19 cellular contexts compared by ENCODE assay signal in the genomic region with DNA sequence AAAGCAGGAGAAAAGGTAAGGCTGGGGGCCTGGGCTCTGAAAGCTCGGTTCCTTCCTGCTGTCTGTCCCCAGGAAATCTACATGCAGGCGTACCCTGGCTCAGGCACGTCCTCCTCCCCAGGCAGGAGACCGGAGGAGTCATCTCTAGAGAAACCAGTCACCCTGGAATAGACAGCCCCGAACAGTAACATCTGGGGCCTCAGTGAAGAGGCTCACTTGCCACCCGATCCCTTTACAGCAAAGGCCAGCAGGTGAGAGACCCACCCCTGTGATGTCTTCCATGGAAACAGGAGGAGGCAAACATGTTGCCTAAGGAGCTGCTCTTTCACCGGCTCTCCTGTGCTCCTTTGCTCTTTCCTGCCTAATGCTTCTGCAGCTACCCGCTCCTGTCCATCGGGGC. TPM values are rescaled to one million over a fixed set of nuclear protein-coding genes. Genes with fewer than 3 reads are reported as not detected.
"Had no signal": no experiment of that assay in that cellular context is flagged by ENCODE, and none has a peak within 500 bp of the region (broad histone marks: within the 10 kb centered on the region; RNA-seq: fewer than 3 reads in every experiment).

No MANE protein-coding gene starts in this region.

- H3K4me3 ChIP-seq: ascending aorta, esophagus muscularis mucosa, smooth muscle cell, testis, upper lobe of right lung had no signal

- H3K27ac Mint-ChIP-seq: activated CD4-positive, alpha-beta memory T cell treated with anti-CD3 and anti-CD28 coated beads for 36 hours; activated naive CD4-positive, alpha-beta T cell treated with anti-CD3 and anti-CD28 coated beads for 36 hours; activated T-helper 2 cell treated with anti-CD3 and anti-CD28 coated beads, Interferon-gamma antibody, Interleukin-2, Interleukin-4, amounts not matched to agents 10 μg/mL and 5 μg/mL and 100 μg/mL, durations not matched to agents 14 hours and 24 hours and 36 hours had no signal

- H3K27me3 ChIP-seq: ascending aorta, esophagus muscularis mucosa, neutrophil, testis, upper lobe of right lung had no signal

- H3K4me3 Mint-ChIP-seq: activated CD4-positive, alpha-beta memory T cell treated with anti-CD3 and anti-CD28 coated beads for 36 hours; activated naive CD4-positive, alpha-beta T cell treated with anti-CD3 and anti-CD28 coated beads for 36 hours; naive thymus-derived CD8-positive, alpha-beta T cell had no signal

- H3K27me3 Mint-ChIP-seq: activated CD4-positive, alpha-beta memory T cell treated with anti-CD3 and anti-CD28 coated beads for 36 hours; naive thymus-derived CD8-positive, alpha-beta T cell had no signal

- DNase-seq: activated CD4-positive, alpha-beta memory T cell treated with anti-CD3 and anti-CD28 coated beads for 36 hours; activated CD4-positive, CD25-positive, alpha-beta regulatory T cell treated with anti-CD3 and anti-CD28 coated beads, Interleukin-2, amount 50 U/mL, for 72 hours; activated naive CD4-positive, alpha-beta T cell treated with anti-CD3 and anti-CD28 coated beads for 36 hours; cerebellar nuclear complex; cortex of kidney; mesenchymal stem cell; naive thymus-derived CD8-positive, alpha-beta T cell; stimulated activated CD4-positive, alpha-beta T cell treated with anti-CD3 and anti-CD28 coated beads, Interleukin-4, amount 100 ng/mL, for 1 hour; T-helper 1 cell; T-helper 9 cell; upper lobe of right lung had no signal

- H3K9me3 Mint-ChIP-seq: activated CD4-positive, alpha-beta memory T cell treated with anti-CD3 and anti-CD28 coated beads for 36 hours; activated naive CD4-positive, alpha-beta T cell treated with anti-CD3 and anti-CD28 coated beads for 36 hours; activated T-helper 2 cell treated with anti-CD3 and anti-CD28 coated beads, Interferon-gamma antibody, Interleukin-2, Interleukin-4, amounts not matched to agents 10 μg/mL and 5 μg/mL and 100 μg/mL, durations not matched to agents 14 hours and 24 hours and 36 hours; naive thymus-derived CD8-positive, alpha-beta T cell had no signal

- H3K27ac ChIP-seq: ascending aorta, esophagus muscularis mucosa, neutrophil, parathyroid adenoma, testis, upper lobe of right lung had no signal

- H2AFZ ChIP-seq: parathyroid adenoma had no signal

- ATAC-seq: naive thymus-derived CD8-positive, alpha-beta T cell; sciatic nerve; upper lobe of right lung had no signal

- H3K79me2 ChIP-seq: parathyroid adenoma had no signal

- H3K9me3 ChIP-seq: ascending aorta, esophagus muscularis mucosa, neutrophil, testis, upper lobe of right lung had no signal

- H3K4me1 ChIP-seq: parathyroid adenoma, upper lobe of right lung had no signal

- H3K9ac ChIP-seq: parathyroid adenoma had no signal

- H3K4me1 Mint-ChIP-seq: naive thymus-derived CD8-positive, alpha-beta T cell had no signal

- H3K4me2 ChIP-seq: smooth muscle cell had no signal

RNA-seq across cellular contexts. Expression of a gene that starts 50.8 kb away (rescaled TPM):
- total RNA-seq: ascending aorta, upper lobe of right lung had no signal
